In the genomic region with DNA sequence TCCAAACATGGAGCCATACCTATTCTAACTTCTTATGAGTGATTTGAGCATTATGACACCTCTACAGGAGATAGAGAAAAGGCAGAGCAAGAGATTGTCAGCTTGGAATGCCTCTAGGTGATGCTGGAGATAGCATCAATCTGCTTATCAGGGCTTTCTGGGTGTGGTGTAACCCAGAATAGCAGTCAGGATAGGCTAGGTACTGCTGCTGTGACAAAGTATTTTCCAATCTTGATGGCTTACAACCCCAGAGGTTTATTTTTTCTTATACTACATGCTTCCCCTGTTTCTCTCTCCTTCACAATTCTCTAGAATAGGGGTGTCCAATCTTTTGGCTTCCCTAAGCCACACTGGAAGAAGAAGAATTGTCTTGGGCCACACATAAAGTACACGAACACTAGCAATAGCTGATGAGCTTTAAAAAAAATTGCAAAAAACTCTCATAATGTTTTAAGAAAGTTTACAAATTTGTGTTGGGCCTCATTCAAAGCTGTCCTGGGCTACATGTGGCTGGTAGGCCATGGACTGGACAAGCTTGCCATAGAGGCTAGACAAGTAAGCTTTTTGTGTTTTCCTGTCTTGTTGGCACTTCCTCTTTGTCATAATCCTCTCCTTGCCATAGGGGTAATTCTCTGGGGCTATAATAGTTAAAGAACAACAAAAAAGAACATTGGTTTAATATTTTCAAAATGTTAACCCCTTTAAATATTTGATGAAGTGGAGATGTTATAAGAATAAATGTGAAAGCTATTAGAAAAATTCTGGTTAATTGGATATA, we compare ENCODE assay signal across 8 cellular contexts.
"Had no signal": no experiment of that assay in that cellular context is flagged by ENCODE, and none has a peak within 500 bp of the region (broad histone marks: within the 10 kb centered on the region; RNA-seq: fewer than 3 reads in every experiment).

No MANE protein-coding gene starts in this region.

- DNase-seq: GM23248, GOT3, H7, HFFc6, KG1 had no signal

- H3K4me1 ChIP-seq: HAP-1 had no signal

- ATAC-seq: HCT116 had no signal

- H2AFZ ChIP-seq: GM23248 had no signal

- FAIRE-seq: HTR-8/SVneo had no signal

- H3K4me3 ChIP-seq: GM23248, HAP-1 had no signal

- H3K9ac ChIP-seq: GM23248 had no signal

- H3K9me3 ChIP-seq: HAP-1 had no signal

- H3K27ac ChIP-seq: GM23248 had no signal

- H3K36me3 ChIP-seq: HAP-1 had no signal
